ENCODE assay signal across 15 cellular contexts in genomic region chr2:233064526-233065199, GRCh38. TPM values are rescaled to one million over a fixed set of nuclear protein-coding genes. Genes with fewer than 3 reads are reported as not detected.
DNase-seq lines count a peak whose midpoint lies in the region; ATAC-seq and TF ChIP-seq lines count a peak whose summit lies in the region.
"Had no signal": no experiment of that assay in that cellular context is flagged by ENCODE, and none has a peak within 500 bp of the region (broad histone marks: within the 10 kb centered on the region; RNA-seq: fewer than 3 reads in every experiment).

No MANE protein-coding gene starts in this region.

- no peak for ATAC-seq in stimulated activated naive B cell treated with anti-CD40 and anti-IgM and Interleukin-4, amounts not matched to agents 10 μg/mL and 1 μg/mL and 100 μg/mL, for 72 hours (replicated peaks)

- peak; percentile 44 for DNase-seq in activated effector memory CD4-positive, alpha-beta T cell treated with anti-CD3 and anti-CD28 coated beads, Interleukin-2, amount 50 U/mL, for 16 hours
- no peak for DNase-seq in activated effector memory CD4-positive, alpha-beta T cell treated with Interleukin-2 at 50 U/mL for 16 hours
- DNase-seq in NCI-H446 treated with DMSO at 0.1 percent for 48 hours (lab: John Stamatoyannopoulos, UW) (peak; percentile 39), fibroblast of the aortic adventitia (ENCODE audit: low read depth) (peak; percentile 47), NCI-H128 (lab: John Stamatoyannopoulos, UW; ENCODE audit: unreplicated experiment) (no peak), NCI-H1092 treated with DMSO at 0.1 percent for 48 hours (lab: John Stamatoyannopoulos, UW) (no peak), mucosa of gallbladder (ENCODE audit: low spot score) (no peak)
- DNase-seq in stimulated activated naive B cell treated with anti-CD40 and anti-IgM and Interleukin-4, amounts not matched to agents 10 μg/mL and 1 μg/mL and 100 μg/mL, for 72 hours, result no peak
- DNase-seq: activated CD4-positive, CD25-positive, alpha-beta regulatory T cell; DMS53; foreskin fibroblast; NCI-H1048 had no signal

- no peak for TF ChIP-seq CTCF in fibroblast of the aortic adventitia (IDR thresholded peaks at IDR 0.05; ENCODE audit: insufficient read depth, low read length)

- no peak overlapping the region for H3K4me3 ChIP-seq in fibroblast of the aortic adventitia (ENCODE audit: low read depth, low read length)
- H3K4me3 ChIP-seq: thoracic aorta had no signal

- peak overlapping the region; percentile 81 for H3K27ac Mint-ChIP-seq in stimulated activated naive B cell treated with anti-CD40 and anti-IgM and Interleukin-4, amounts not matched to agents 10 μg/mL and 1 μg/mL and 100 μg/mL, for 72 hours

- H3K27me3 Mint-ChIP-seq in stimulated activated naive B cell treated with anti-CD40 and anti-IgM and Interleukin-4, amounts not matched to agents 10 μg/mL and 1 μg/mL and 100 μg/mL, for 72 hours, result no peaks in the 10 kb centered on the region

- H3K36me3 Mint-ChIP-seq in stimulated activated naive B cell treated with anti-CD40 and anti-IgM and Interleukin-4, amounts not matched to agents 10 μg/mL and 1 μg/mL and 100 μg/mL, for 72 hours, result peaks cover 60 to 82% of the 10 kb centered on the region in 2 donors

- H3K4me3 Mint-ChIP-seq in stimulated activated naive B cell treated with anti-CD40 and anti-IgM and Interleukin-4, amounts not matched to agents 10 μg/mL and 1 μg/mL and 100 μg/mL, for 72 hours, result peak overlapping the region; percentile 98 to 99

- peaks cover 43 to 80% of the 10 kb centered on the region in 2 donors for H3K4me1 Mint-ChIP-seq in stimulated activated naive B cell treated with anti-CD40 and anti-IgM and Interleukin-4, amounts not matched to agents 10 μg/mL and 1 μg/mL and 100 μg/mL, for 72 hours

- H3K9me3 Mint-ChIP-seq in stimulated activated naive B cell treated with anti-CD40 and anti-IgM and Interleukin-4, amounts not matched to agents 10 μg/mL and 1 μg/mL and 100 μg/mL, for 72 hours, result no peaks in the 10 kb centered on the region

RNA-seq across cellular contexts. Expression of gene INPP5D, which starts 4.5 kb away (rescaled TPM):
- total RNA-seq in fibroblast of the aortic adventitia (ENCODE audit: low replicate concordance), result 0.54 and 0.98 TPM in 2 replicates
- total RNA-seq in mucosa of gallbladder, result 30.4 TPM

RNA-seq across cellular contexts. Expression of gene NEU2, which starts 32.2 kb away (rescaled TPM):
- not detected in 2 replicates for total RNA-seq in fibroblast of the aortic adventitia (ENCODE audit: low replicate concordance)
- total RNA-seq in mucosa of gallbladder, result not detected
- total RNA-seq: HT-29, omental fat pad, thoracic aorta had no signal

RNA-seq across cellular contexts. Expression of gene NGEF, which starts 51.6 kb away (rescaled TPM):
- total RNA-seq in fibroblast of the aortic adventitia (ENCODE audit: low replicate concordance), result 1.1 and 17.4 TPM in 2 replicates
- 12.0 TPM for total RNA-seq in mucosa of gallbladder

Comparison
In these comparisons a context has a peak if more than half of its experiments do, and no peak if none do; other contexts are left out.
1. DNase-seq: peak in activated effector memory CD4-positive, alpha-beta T cell treated with anti-CD3 and anti-CD28 coated beads, Interleukin-2, amount 50 U/mL, for 16 hours (single experiment), NCI-H446 treated with DMSO at 0.1 percent for 48 hours (single experiment) and fibroblast of the aortic adventitia (single experiment); none in activated effector memory CD4-positive, alpha-beta T cell treated with Interleukin-2 at 50 U/mL for 16 hours (single experiment), stimulated activated naive B cell treated with anti-CD40 and anti-IgM and Interleukin-4, amounts not matched to agents 10 μg/mL and 1 μg/mL and 100 μg/mL, for 72 hours (single experiment), NCI-H128 (single experiment), NCI-H1092 treated with DMSO at 0.1 percent for 48 hours (single experiment) and mucosa of gallbladder (single experiment).
2. RNA of gene INPP5D, which starts 4.5 kb away (total RNA-seq): 30.4 TPM in mucosa of gallbladder (single experiment); 0.54 to 0.98 TPM in fibroblast of the aortic adventitia; every median in the first group is over 10 times any median in the second.